In genomic region chrX:8105531-8105930, GRCh38 we compare ENCODE assay signal across 30 cellular contexts.
"Had no signal": no experiment of that assay in that cellular context is flagged by ENCODE, and none has a peak within 500 bp of the region (broad histone marks: within the 10 kb centered on the region; RNA-seq: fewer than 3 reads in every experiment).

No MANE protein-coding gene starts in this region.

- DNase-seq: naive thymus-derived CD4-positive, alpha-beta T cell; natural killer cell; occipital lobe; ovary; posterior cingulate gyrus; psoas muscle; right cardiac atrium; right lobe of liver; sigmoid colon; small intestine; stimulated activated CD4-positive, alpha-beta T cell treated with anti-CD3 and anti-CD28 coated beads, Interleukin-15, amount 100 ng/mL, for 24 hours; stimulated activated CD4-positive, alpha-beta T cell treated with anti-CD3 and anti-CD28 coated beads, Interleukin-2, amount 100 ng/mL, for 24 hours; stimulated activated CD4-positive, alpha-beta T cell treated with anti-CD3 and anti-CD28 coated beads, Interleukin-4, amount 100 ng/mL, for 1 hour; stimulated activated CD4-positive, alpha-beta T cell treated with anti-CD3 and anti-CD28 coated beads, Interleukin-4, amount 100 ng/mL, for 4 hours; stimulated activated CD8-positive, alpha-beta memory T cell treated with anti-CD3 and anti-CD28 coated beads, Interleukin-4, amount 100 ng/mL, for 48 hours; stimulated activated naive CD4-positive, alpha-beta T cell; stimulated activated naive CD8-positive, alpha-beta T cell treated with anti-CD3 and anti-CD28 coated beads, Interleukin-15, amount 100 ng/mL, for 72 hours; stimulated activated naive CD8-positive, alpha-beta T cell treated with anti-CD3 and anti-CD28 coated beads, Interleukin-15, Interleukin-2, amounts not matched to agents 100 U/mL and 50 U/mL, for 24 hours; substantia nigra; testis; tibial artery; transverse colon; upper lobe of right lung; uterus had no signal

- H3K27me3 Mint-ChIP-seq: naive thymus-derived CD4-positive, alpha-beta T cell; progenitor cell of endocrine pancreas; stimulated activated memory B cell treated with anti-CD40 and anti-IgM and Interleukin-4, amounts not matched to agents 10 μg/mL and 1 μg/mL and 100 μg/mL, for 72 hours; stimulated activated naive CD8-positive, alpha-beta T cell treated with anti-CD3 and anti-CD28 coated beads, Interleukin-15, amount 100 ng/mL, for 72 hours had no signal

- H3K4me1 ChIP-seq: neural progenitor cell, parathyroid adenoma, psoas muscle, sigmoid colon, suprapubic skin, testis, tibial artery, transverse colon, upper lobe of right lung, uterus had no signal

- H3K36me3 ChIP-seq: neural progenitor cell, ovary, right lobe of liver, sigmoid colon, suprapubic skin, tibial artery, transverse colon, upper lobe of right lung, uterus had no signal

- H3K4me1 Mint-ChIP-seq: naive thymus-derived CD4-positive, alpha-beta T cell; neural progenitor cell; stimulated activated memory B cell treated with anti-CD40 and anti-IgM and Interleukin-4, amounts not matched to agents 10 μg/mL and 1 μg/mL and 100 μg/mL, for 72 hours; stimulated activated naive CD8-positive, alpha-beta T cell treated with anti-CD3 and anti-CD28 coated beads, Interleukin-15, amount 100 ng/mL, for 72 hours had no signal

- FAIRE-seq: small intestine had no signal

- H3K79me2 ChIP-seq: parathyroid adenoma had no signal

- H3K9me3 ChIP-seq: ovary, right lobe of liver, sigmoid colon, suprapubic skin, testis, tibial artery, transverse colon, upper lobe of right lung, uterus had no signal

- H3K4me3 Mint-ChIP-seq: naive thymus-derived CD4-positive, alpha-beta T cell; natural killer cell; nephron; neural progenitor cell; stimulated activated memory B cell treated with anti-CD40 and anti-IgM and Interleukin-4, amounts not matched to agents 10 μg/mL and 1 μg/mL and 100 μg/mL, for 72 hours; stimulated activated naive CD8-positive, alpha-beta T cell treated with anti-CD3 and anti-CD28 coated beads, Interleukin-15, amount 100 ng/mL, for 72 hours had no signal

- H3K27ac ChIP-seq: neural progenitor cell, ovary, parathyroid adenoma, psoas muscle, right lobe of liver, sigmoid colon, suprapubic skin, testis, tibial artery, transverse colon, upper lobe of right lung, uterus had no signal

- H3K4me3 ChIP-seq: neural progenitor cell, ovary, psoas muscle, right lobe of liver, sigmoid colon, suprapubic skin, testis, tibial artery, transverse colon, upper lobe of right lung, uterus had no signal

- H2AFZ ChIP-seq: neural progenitor cell, parathyroid adenoma had no signal

- H3K9ac ChIP-seq: neural progenitor cell, parathyroid adenoma had no signal

- H3K27ac Mint-ChIP-seq: naive thymus-derived CD4-positive, alpha-beta T cell; natural killer cell; nephron; neural progenitor cell; progenitor cell of endocrine pancreas; stimulated activated memory B cell treated with anti-CD40 and anti-IgM and Interleukin-4, amounts not matched to agents 10 μg/mL and 1 μg/mL and 100 μg/mL, for 72 hours; stimulated activated naive CD8-positive, alpha-beta T cell treated with anti-CD3 and anti-CD28 coated beads, Interleukin-15, amount 100 ng/mL, for 72 hours had no signal

- H3K36me3 Mint-ChIP-seq: natural killer cell; neural progenitor cell; stimulated activated memory B cell treated with anti-CD40 and anti-IgM and Interleukin-4, amounts not matched to agents 10 μg/mL and 1 μg/mL and 100 μg/mL, for 72 hours had no signal

- H3K4me2 ChIP-seq: neural progenitor cell had no signal

- ATAC-seq: naive thymus-derived CD4-positive, alpha-beta T cell; natural killer cell; psoas muscle; right cardiac atrium; right lobe of liver; stimulated activated memory B cell treated with anti-CD40 and anti-IgM and Interleukin-4, amounts not matched to agents 10 μg/mL and 1 μg/mL and 100 μg/mL, for 72 hours; stimulated activated naive CD8-positive, alpha-beta T cell treated with anti-CD3 and anti-CD28 coated beads, Interleukin-15, amount 100 ng/mL, for 72 hours; stimulated activated naive CD8-positive, alpha-beta T cell treated with anti-CD3 and anti-CD28 coated beads, Interleukin-15, Interleukin-2, amounts not matched to agents 100 U/mL and 50 U/mL, for 24 hours; upper lobe of right lung had no signal

- H3K27me3 ChIP-seq: neural progenitor cell, ovary, right lobe of liver, sigmoid colon, suprapubic skin, testis, tibial artery, transverse colon, upper lobe of right lung, uterus had no signal
